Comparison of ENCODE assay signal across 8 cellular contexts in the genomic region with DNA sequence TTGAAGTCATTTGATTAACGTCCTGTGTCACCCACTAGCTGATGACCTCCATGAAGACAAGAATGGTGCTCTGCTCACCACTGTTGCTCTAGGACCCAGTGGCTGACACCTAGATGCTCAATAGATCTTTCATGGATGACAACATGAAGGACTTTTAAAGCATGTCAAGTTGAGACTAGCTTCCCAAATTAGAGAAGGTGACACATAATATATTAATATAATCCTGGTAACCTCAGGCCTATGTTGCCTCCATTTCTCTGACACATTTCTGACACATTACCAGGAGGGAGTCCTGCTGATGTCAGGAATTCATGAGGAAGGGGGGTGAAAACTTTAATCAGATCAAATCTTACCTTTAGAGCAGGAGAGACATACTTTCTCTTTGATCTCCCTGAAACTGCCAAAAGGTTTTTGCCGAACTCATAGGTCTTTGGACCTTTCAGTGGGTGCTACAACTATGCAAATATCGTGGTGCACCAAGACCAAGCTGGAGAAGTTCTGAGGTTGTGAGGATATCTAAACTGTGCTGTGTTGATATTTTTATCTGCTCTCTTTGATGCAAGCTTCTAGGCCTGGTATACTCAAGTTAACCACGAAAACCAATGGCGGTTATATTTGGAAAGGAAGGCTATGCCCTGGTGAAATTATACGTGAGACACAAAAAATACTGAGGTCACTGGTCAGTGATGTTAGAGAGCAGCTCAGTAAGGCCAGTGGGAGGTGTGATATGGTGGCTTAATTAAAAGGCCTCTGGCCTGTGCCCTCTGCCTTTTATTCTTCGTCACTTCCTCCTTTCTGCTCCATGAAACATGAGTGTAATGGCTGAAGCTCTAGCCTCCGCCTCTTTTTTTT. TPM values are rescaled to one million over a fixed set of nuclear protein-coding genes. Genes with fewer than 3 reads are reported as not detected.
A peak's percentile ranks its signal among the peaks of the same experiment; 100 is the strongest.
DNase-seq lines count a peak whose midpoint lies in the region; ATAC-seq and TF ChIP-seq lines count a peak whose summit lies in the region.

No MANE protein-coding gene starts in this region.

- DNase-seq in IMR-90 (no peak), WTC11 (ENCODE audit: low spot score) (no peak), cerebellar nuclear complex (lab: John Stamatoyannopoulos, UW) (no peak), BE2C (no peak), AG08395 (ENCODE audit: low spot score) (no peak)

- no peak overlapping the region for H3K4me3 Mint-ChIP-seq in WTC11

- H3K23ac ChIP-seq in IMR-90 (ENCODE audit: low read depth, low read length): peak overlapping the region; percentile 38

- H3K9me3 Mint-ChIP-seq in WTC11: no peaks in the 10 kb centered on the region

- peaks cover 3% of the 10 kb centered on the region; the same call in 1 of the 2 replicates for H4K20me1 ChIP-seq in IMR-90 (ENCODE audit: insufficient read depth, low read length)

- TF ChIP-seq POLR2A in IMR-90 (IDR thresholded peaks at IDR 0.05; ENCODE audit: low read depth, low read length): no peak

- no peak overlapping the region for H3K56ac ChIP-seq in IMR-90 (ENCODE audit: extremely low read depth, insufficient read depth, low read length)

- no peaks in the 10 kb centered on the region for H3K79me1 ChIP-seq in IMR-90 (ENCODE audit: low read depth in 1 of 2, low read length in 2 of 2)

- no peak overlapping the region for H3K4ac ChIP-seq in IMR-90 (ENCODE audit: low read depth, low read length)

- peak overlapping the region; percentile 79; the same call in 1 of the 2 replicates for H2AK5ac ChIP-seq in IMR-90 (ENCODE audit: low read depth, low read length)

- H3K9me3 ChIP-seq in IMR-90 (ENCODE audit: control insufficient read depth, insufficient read depth, low read length) (no peaks in the 10 kb centered on the region), BE2C (no peaks in the 10 kb centered on the region)

- dilution Hi-C loops in IMR-90 (cut with HindIII; ENCODE audit: low sequenced_read_pairs, unreplicated experiment): no loop called here

- no peak overlapping the region for H4K91ac ChIP-seq in IMR-90 (ENCODE audit: insufficient read depth, low read depth, low read length)

- H3K4me1 ChIP-seq in IMR-90 (ENCODE audit: control insufficient read depth, insufficient read depth, low read length) (peaks cover 3% of the 10 kb centered on the region), BE2C (no peaks in the 10 kb centered on the region)

- H2BK20ac ChIP-seq in IMR-90 (ENCODE audit: low read depth, low read length): no peak overlapping the region; the same call in 1 of the 2 replicates

- peak overlapping the region; percentile 49; the same call in 1 of the 2 replicates for H3K27ac ChIP-seq in IMR-90 (ENCODE audit: insufficient read depth, low read length)

- H3K4me2 ChIP-seq in IMR-90 (ENCODE audit: low read depth, low read length): no peak overlapping the region

- H3K36me3 ChIP-seq in IMR-90 (ENCODE audit: control insufficient read depth, insufficient read depth, low read length) (no peaks in the 10 kb centered on the region), BE2C (no peaks in the 10 kb centered on the region)

- no TSS peak for BruUV-seq in IMR-90 (replicated peaks; lab: Mats Ljungman, UMichigan)

- H3K27me3 ChIP-seq in IMR-90 (ENCODE audit: control insufficient read depth, insufficient read depth, low read length) (no peaks in the 10 kb centered on the region), BE2C (no peaks in the 10 kb centered on the region)

- in situ Hi-C loops in IMR-90 (cut with MboI; ENCODE audit: low sequenced_read_pairs): no loop called here

- 0 out of 2 replicates have a peak overlapping the region, but pooled peaks have one; percentile 44 for H3K14ac ChIP-seq in IMR-90 (replicated peaks; ENCODE audit: low read depth, low read length)

- H2AK9ac ChIP-seq in IMR-90 (replicated peaks; ENCODE audit: low read depth, low read length, poor library complexity): no peak overlapping the region

- no peak overlapping the region for H3K9ac ChIP-seq in IMR-90 (ENCODE audit: low read depth, low read length)

- no peak for TF ChIP-seq RAD21 in IMR-90 (IDR thresholded peaks at IDR 0.05; ENCODE audit: low read length)

- H2BK5ac ChIP-seq in IMR-90 (ENCODE audit: low read depth, low read length, poor library complexity, severe bottlenecking): no peak overlapping the region

- no peak overlapping the region for H2AFZ ChIP-seq in IMR-90 (replicated peaks; ENCODE audit: low read length, poor library complexity)

- H4K8ac ChIP-seq in IMR-90 (ENCODE audit: low read depth in 2 of 2, low read length in 2 of 2): no peak overlapping the region; a peak in 1 of 4 replicates

- H3K27ac Mint-ChIP-seq in WTC11: no peak overlapping the region

- intact Hi-C loops in IMR-90 (cut with micrococcal nuclease): no loop called here

- H2BK120ac ChIP-seq in IMR-90 (ENCODE audit: low read depth, low read length): no peak overlapping the region; the same call in 1 of the 2 replicates

- H4K5ac ChIP-seq in IMR-90 (ENCODE audit: low read depth, low read length): no peak overlapping the region

- H3K9me1 ChIP-seq in IMR-90 (ENCODE audit: insufficient read depth, low read length): peaks cover 9% of the 10 kb centered on the region

- no peak overlapping the region for H3K4me3 ChIP-seq in IMR-90 (ENCODE audit: insufficient read depth, low read depth, low read length)
- H3K4me3 ChIP-seq in BE2C (ENCODE audit: low read depth, low read length): no peak overlapping the region

- no peaks in the 10 kb centered on the region for H3K4me1 Mint-ChIP-seq in WTC11

- peak overlapping the region; percentile 55; the same call in 1 of the 2 replicates for H3K18ac ChIP-seq in IMR-90 (ENCODE audit: low read depth, low read length)

- H3K36me3 Mint-ChIP-seq in WTC11: no peaks in the 10 kb centered on the region

- 100% methylated on average over 3 of the region's 8 CpGs; no CpG with 5 or more reads in 1 of the 2 experiments for WGBS in IMR-90 (ENCODE audit: extremely low coverage in 2 of 2, insufficient read length in 1 of 2), 2 experiments

- CTCF ChIA-PET in IMR-90 (lab: Yijun Ruan, JAX) (no interaction called here), WTC11 (lab: Charles Lee) (interaction anchor here (0.9 to 2.5 kb wide), 2 partner anchors 10 to 75 kb away, joined by 3 to 7 read pairs; no protein-coding TSS in a partner anchor)

- ATAC-seq in GM18517 (IDR thresholded peaks at IDR 0.05; ENCODE audit: unreplicated experiment) (peak; percentile 96), GM21619 (IDR thresholded peaks at IDR 0.05; ENCODE audit: unreplicated experiment) (peak; percentile 94), IMR-90 (ENCODE audit: low read depth) (no peak), esophagus mucosa (peak; percentile 44), WTC11 (no peak)

- peak overlapping the region; percentile 66; the same call in 1 of the 3 replicates for H2BK15ac ChIP-seq in IMR-90 (ENCODE audit: low read depth, low read length)

- peaks cover 2% of the 10 kb centered on the region; the same call in 1 of the 2 replicates for H3K27me3 Mint-ChIP-seq in WTC11 (ENCODE audit: low read depth)

- no peak for TF ChIP-seq CTCF in IMR-90 (conservative IDR thresholded peaks at IDR 0.05; ENCODE audit: low read depth, low read length)
- no peak for TF ChIP-seq CTCF in WTC11 (IDR thresholded peaks at IDR 0.05)
- TF ChIP-seq CTCF in BE2C (IDR thresholded peaks at IDR 0.05; ENCODE audit: low read depth, low read length): no peak

- POLR2A ChIA-PET in IMR-90 (lab: Charles Lee; ENCODE audit: unreplicated experiment) (no interaction called here), WTC11 (lab: Charles Lee) (no interaction called here)

TF ChIP-seq in IMR-90, 13 proteins besides CTCF, POLR2A, EP300 and RAD21 (continues in another document):
- TF ChIP-seq SMC3 (IDR thresholded peaks at IDR 0.05; ENCODE audit: low read depth, low read length): no peak
- TF ChIP-seq, protein P1, sequence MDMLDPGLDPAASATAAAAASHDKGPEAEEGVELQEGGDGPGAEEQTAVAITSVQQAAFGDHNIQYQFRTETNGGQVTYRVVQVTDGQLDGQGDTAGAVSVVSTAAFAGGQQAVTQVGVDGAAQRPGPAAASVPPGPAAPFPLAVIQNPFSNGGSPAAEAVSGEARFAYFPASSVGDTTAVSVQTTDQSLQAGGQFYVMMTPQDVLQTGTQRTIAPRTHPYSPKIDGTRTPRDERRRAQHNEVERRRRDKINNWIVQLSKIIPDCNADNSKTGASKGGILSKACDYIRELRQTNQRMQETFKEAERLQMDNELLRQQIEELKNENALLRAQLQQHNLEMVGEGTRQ (IDR thresholded peaks at IDR 0.05; ENCODE audit: low read depth, low read length): no peak
- no peak for TF ChIP-seq MAZ (IDR thresholded peaks at IDR 0.05; ENCODE audit: borderline replicate concordance, low read depth, low read length)
- TF ChIP-seq RFX5 (IDR thresholded peaks at IDR 0.05; ENCODE audit: low read depth, low read length): no peak
- TF ChIP-seq CEBPB (IDR thresholded peaks at IDR 0.05; ENCODE audit: low read depth, low read length): no peak
- no peak for TF ChIP-seq RCOR1 (IDR thresholded peaks at IDR 0.05; ENCODE audit: insufficient replicate concordance, low read length)
- no peak for TF ChIP-seq BHLHE40 (IDR thresholded peaks at IDR 0.05; ENCODE audit: low read depth, low read length)

TF ChIP-seq in WTC11, 78 proteins besides CTCF, POLR2A, EP300 and RAD21 (continues in another document):
- TF ChIP-seq, protein P2, sequence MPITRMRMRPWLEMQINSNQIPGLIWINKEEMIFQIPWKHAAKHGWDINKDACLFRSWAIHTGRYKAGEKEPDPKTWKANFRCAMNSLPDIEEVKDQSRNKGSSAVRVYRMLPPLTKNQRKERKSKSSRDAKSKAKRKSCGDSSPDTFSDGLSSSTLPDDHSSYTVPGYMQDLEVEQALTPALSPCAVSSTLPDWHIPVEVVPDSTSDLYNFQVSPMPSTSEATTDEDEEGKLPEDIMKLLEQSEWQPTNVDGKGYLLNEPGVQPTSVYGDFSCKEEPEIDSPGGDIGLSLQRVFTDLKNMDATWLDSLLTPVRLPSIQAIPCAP (CRISPR knock-in tag; IDR thresholded peaks at IDR 0.05): no peak
- no peak for TF ChIP-seq FOXP1 (CRISPR knock-in tag; IDR thresholded peaks at IDR 0.05; ENCODE audit: borderline replicate concordance)

RNA-seq across cellular contexts. Expression of gene AMPD3, which starts 13.2 kb away (rescaled TPM):
- 8.1 and 8.6 TPM in 2 replicates for total RNA-seq in IMR-90 (2012; rRNA removed)
- 10.8 and 12.1 TPM in 2 replicates for polyA plus RNA-seq in IMR-90 (2012; rRNA removed)
- 7.4 and 13.3 TPM in 2 replicates for polyA plus RNA-seq in IMR-90 (2012; cell fraction: cytosol; rRNA removed)
- 19.2 and 26.6 TPM in 2 replicates for polyA plus RNA-seq in IMR-90 (2012; cell fraction: nucleus; rRNA removed; ENCODE audit: low replicate concordance)
- total RNA-seq in esophagus mucosa: 16.2 TPM
- 5.0 to 7.1 TPM (median 6.4 TPM) in 3 replicates for total RNA-seq in WTC11 (2021)
- polyA plus RNA-seq in BE2C (2012; ENCODE audit: insufficient read depth, insufficient read length, low read depth): 11.3 TPM

Comparison
In these comparisons a context has a peak if more than half of its experiments do, and no peak if none do; other contexts are left out.
1. ATAC-seq: peak in GM18517 (single experiment), GM21619 (single experiment) and esophagus mucosa (single experiment); none in IMR-90 (single experiment) and WTC11 (single experiment).